Comparison of ENCODE assay signal across 10 cellular contexts in genomic region chr13:67238277-67238859, GRCh38. TPM values are rescaled to one million over a fixed set of nuclear protein-coding genes. Genes with fewer than 3 reads are reported as not detected.
DNase-seq lines count a peak whose midpoint lies in the region; ATAC-seq, FAIRE-seq and TF ChIP-seq lines count a peak whose summit lies in the region.
"Had no signal": no experiment of that assay in that cellular context is flagged by ENCODE, and none has a peak within 500 bp of the region (broad histone marks: within the 10 kb centered on the region; RNA-seq: fewer than 3 reads in every experiment).

No MANE protein-coding gene starts in this region.

- no peaks in the 10 kb centered on the region for H3K36me3 Mint-ChIP-seq in activated naive CD4-positive, alpha-beta T cell treated with anti-CD3 and anti-CD28 coated beads for 36 hours (ENCODE audit: low read depth)
- H3K36me3 Mint-ChIP-seq: naive thymus-derived CD8-positive, alpha-beta T cell; T-cell had no signal

- no peaks in the 10 kb centered on the region for H3K9me3 Mint-ChIP-seq in activated naive CD4-positive, alpha-beta T cell treated with anti-CD3 and anti-CD28 coated beads for 36 hours
- H3K9me3 Mint-ChIP-seq: naive thymus-derived CD8-positive, alpha-beta T cell; T-cell had no signal

- H3K36me3 ChIP-seq in MM.1S (replicated peaks; ENCODE audit: insufficient read depth, low read length) (no peaks in the 10 kb centered on the region), liver (ENCODE audit: control insufficient read depth in 4 of 4, insufficient read depth in 3 of 4, low read depth in 1 of 4, low read length in 3 of 4) (no peaks in the 10 kb centered on the region)

- peak; percentile 13 for DNase-seq in MM.1S
- peak; percentile 27 for DNase-seq in amniotic epithelial cell (ENCODE audit: low read depth)
- no peak for DNase-seq in activated naive CD4-positive, alpha-beta T cell treated with anti-CD3 and anti-CD28 coated beads for 36 hours
- DNase-seq in mucosa of gallbladder (ENCODE audit: low spot score) = no peak
- DNase-seq: T-cell had no signal

- H3F3A ChIP-seq in MM.1S (ENCODE audit: insufficient read depth, low read length) = no peaks in the 10 kb centered on the region

- no peak overlapping the region for H3K9ac ChIP-seq in MM.1S (ENCODE audit: low read length)
- no peak overlapping the region for H3K9ac ChIP-seq in liver (ENCODE audit: low read depth in 1 of 2, low read length in 2 of 2)

- TF ChIP-seq RAD21 in liver (IDR thresholded peaks at IDR 0.05) = peak; percentile 79 to 81

- H3K27ac ChIP-seq in MM.1S (ENCODE audit: low read length) (no peak overlapping the region), liver (ENCODE audit: low read depth in 1 of 2, low read length in 2 of 2) (no peak overlapping the region)

- H3K4me1 Mint-ChIP-seq in activated naive CD4-positive, alpha-beta T cell treated with anti-CD3 and anti-CD28 coated beads for 36 hours (ENCODE audit: low read depth) = no peaks in the 10 kb centered on the region
- H3K4me1 Mint-ChIP-seq: naive thymus-derived CD8-positive, alpha-beta T cell; T-cell had no signal

- FAIRE-seq in G401.6 (lab: Jason Lieb, UNC) = peak; percentile 98

- no peak overlapping the region for H2AFZ ChIP-seq in MM.1S (ENCODE audit: low read length)

- H3K4me3 Mint-ChIP-seq in activated naive CD4-positive, alpha-beta T cell treated with anti-CD3 and anti-CD28 coated beads for 36 hours = no peak overlapping the region
- H3K4me3 Mint-ChIP-seq: naive thymus-derived CD8-positive, alpha-beta T cell; T-cell had no signal

- no peaks in the 10 kb centered on the region for H4K20me1 ChIP-seq in MM.1S (ENCODE audit: insufficient read depth, low read length)

- H3K4me1 ChIP-seq in MM.1S (ENCODE audit: low read length) (no peaks in the 10 kb centered on the region), liver (ENCODE audit: control insufficient read depth in 4 of 4, insufficient read depth in 4 of 4, low read length in 3 of 4) (no peaks in the 10 kb centered on the region)

- intact Hi-C loops in activated naive CD4-positive, alpha-beta T cell treated with anti-CD3 and anti-CD28 coated beads for 36 hours (cut with micrococcal nuclease) = loop anchor here (5.0 kb wide), 1 partner anchor 1581 kb away; no protein-coding TSS in a partner anchor

- no peaks in the 10 kb centered on the region for H3K9me2 ChIP-seq in MM.1S (replicated peaks; ENCODE audit: insufficient read depth, low read length)

- no peak overlapping the region for H3K4me3 ChIP-seq in MM.1S (ENCODE audit: low read length)
- no peak overlapping the region for H3K4me3 ChIP-seq in liver (ENCODE audit: low read depth in 1 of 3, low read length in 3 of 3)

- no peaks in the 10 kb centered on the region for H3K9me3 ChIP-seq in MM.1S (replicated peaks; ENCODE audit: insufficient read depth, low read length)
- no peaks in the 10 kb centered on the region for H3K9me3 ChIP-seq in liver (ENCODE audit: control insufficient read depth in 4 of 4, low read length in 3 of 4)

- H3K4me2 ChIP-seq in MM.1S (ENCODE audit: low read depth, low read length) = no peak overlapping the region

- no peak overlapping the region for H3K27ac Mint-ChIP-seq in activated naive CD4-positive, alpha-beta T cell treated with anti-CD3 and anti-CD28 coated beads for 36 hours
- H3K27ac Mint-ChIP-seq: naive thymus-derived CD8-positive, alpha-beta T cell; T-cell had no signal

- ATAC-seq in GM21528 (IDR thresholded peaks at IDR 0.05; ENCODE audit: low FRiP score, unreplicated experiment) = peak; percentile 70
- ATAC-seq in HG03045 (IDR thresholded peaks at IDR 0.05; ENCODE audit: unreplicated experiment) = no peak
- ATAC-seq: naive thymus-derived CD8-positive, alpha-beta T cell had no signal

- H3K79me2 ChIP-seq in MM.1S (ENCODE audit: low read length) = no peaks in the 10 kb centered on the region

- CTCF ChIA-PET in activated naive CD4-positive, alpha-beta T cell treated with anti-CD3 and anti-CD28 coated beads for 36 hours (lab: Charles Lee) = interaction anchor here (0.7 to 1.2 kb wide), 4 partner anchors 10 to 1282 kb away, joined by 3 to 4 read pairs (median 3); no protein-coding TSS in a partner anchor

- H3K27me3 Mint-ChIP-seq in activated naive CD4-positive, alpha-beta T cell treated with anti-CD3 and anti-CD28 coated beads for 36 hours (ENCODE audit: low read depth) = no peaks in the 10 kb centered on the region
- H3K27me3 Mint-ChIP-seq: T-cell had no signal

- H3K27me3 ChIP-seq in MM.1S (replicated peaks; ENCODE audit: insufficient read depth, low read length) (no peaks in the 10 kb centered on the region), liver (ENCODE audit: control insufficient read depth in 4 of 4, insufficient read depth in 4 of 4, low read length in 3 of 4) (no peaks in the 10 kb centered on the region)

- TF ChIP-seq CTCF in MM.1S (IDR thresholded peaks at IDR 0.05; ENCODE audit: low read length) = peak; percentile 36
- TF ChIP-seq CTCF in liver (IDR thresholded peaks at IDR 0.05; ENCODE audit: low read depth, low read length, missing input control) = peak; percentile 85

TF ChIP-seq in liver, 16 proteins besides CTCF, POLR2A, EP300 and RAD21:
- TF ChIP-seq MAX (IDR thresholded peaks at IDR 0.05) (no peak), ATF3 (IDR thresholded peaks at IDR 0.05) (no peak), TAF1 (conservative IDR thresholded peaks at IDR 0.05) (no peak), YY1 (IDR thresholded peaks at IDR 0.05) (no peak), GABPA (IDR thresholded peaks at IDR 0.05 in 1 of 2, conservative IDR thresholded peaks at IDR 0.05 in 1 of 2) (no peak), EGR1 (IDR thresholded peaks at IDR 0.05; ENCODE audit: low read depth in 2 of 2) (no peak), HNF4G (IDR thresholded peaks at IDR 0.05) (no peak), REST (IDR thresholded peaks at IDR 0.05) (no peak), FOXA1 (IDR thresholded peaks at IDR 0.05) (no peak), RXRA (IDR thresholded peaks at IDR 0.05) (no peak), NR2F2 (IDR thresholded peaks at IDR 0.05) (no peak), HNF4A (conservative IDR thresholded peaks at IDR 0.05) (no peak), JUND (IDR thresholded peaks at IDR 0.05) (no peak), ZBTB33 (IDR thresholded peaks at IDR 0.05) (no peak), SP1 (IDR thresholded peaks at IDR 0.05) (no peak), FOXA2 (IDR thresholded peaks at IDR 0.05) (no peak)

RNA-seq across cellular contexts. Expression of gene PCDH9, which starts 8.2 kb away (rescaled TPM):
- total RNA-seq in liver (1 to 10 TPM; 2.3 to 4.0 TPM), mucosa of gallbladder (9.0 TPM)
- polyA plus RNA-seq in liver = 1 to 10 TPM in 1 of 2 donors, under 1 TPM in 1; 0.90 to 2.1 TPM
- under 1 TPM; 0.10 to 0.15 TPM for total RNA-seq in activated naive CD4-positive, alpha-beta T cell treated with anti-CD3 and anti-CD28 coated beads for 36 hours

Comparison
In these comparisons a context has a peak if more than half of its experiments do, and no peak if none do; other contexts are left out.
1. DNase-seq: peak in MM.1S (single experiment) and amniotic epithelial cell (single experiment); none in activated naive CD4-positive, alpha-beta T cell treated with anti-CD3 and anti-CD28 coated beads for 36 hours (single experiment) and mucosa of gallbladder (single experiment).